ENCODE assay signal across 23 cellular contexts in genomic region chr21:32993894-32994293, GRCh38. TPM values are rescaled to one million over a fixed set of nuclear protein-coding genes. Genes with fewer than 3 reads are reported as not detected.
DNase-seq lines count a peak whose midpoint lies in the region; ATAC-seq and TF ChIP-seq lines count a peak whose summit lies in the region.
"Had no signal": no experiment of that assay in that cellular context is flagged by ENCODE, and none has a peak within 500 bp of the region (broad histone marks: within the 10 kb centered on the region; RNA-seq: fewer than 3 reads in every experiment).

No MANE protein-coding gene starts in this region.

- no peak for ATAC-seq in activated CD8-positive, alpha-beta memory T cell treated with anti-CD3 and anti-CD28 coated beads, Interleukin-2, amount 10 ng/mL, durations not matched to agents 7 days and 5 days
- ATAC-seq in stimulated activated effector memory CD8-positive, alpha-beta T cell treated with anti-CD3 and anti-CD28 coated beads, Interleukin-12 subunit alpha, Interleukin-12 subunit beta, amount 100 ng/mL, for 72 hours, result no peak
- no peak for ATAC-seq in WTC11
- ATAC-seq in HG03039 (IDR thresholded peaks at IDR 0.05; ENCODE audit: unreplicated experiment), result no peak

- TF ChIP-seq CTCF in WERI-Rb-1 (IDR thresholded peaks at IDR 0.05; ENCODE audit: low read depth, low read length) (no peak), epithelial cell of esophagus (IDR thresholded peaks at IDR 0.05; ENCODE audit: insufficient read depth, low read depth, low read length, missing control alignments) (no peak), WTC11 (IDR thresholded peaks at IDR 0.05) (no peak)

- H3K27me3 Mint-ChIP-seq in activated CD8-positive, alpha-beta memory T cell treated with anti-CD3 and anti-CD28 coated beads, Interleukin-2, amount 10 ng/mL, durations not matched to agents 7 days and 5 days, result peaks cover 55% of the 10 kb centered on the region
- no peaks in the 10 kb centered on the region; the same call in 1 of the 2 replicates for H3K27me3 Mint-ChIP-seq in WTC11 (ENCODE audit: low read depth)

- H3K36me3 Mint-ChIP-seq in activated CD8-positive, alpha-beta memory T cell treated with anti-CD3 and anti-CD28 coated beads, Interleukin-2, amount 10 ng/mL, durations not matched to agents 7 days and 5 days, result no peaks in the 10 kb centered on the region
- no peaks in the 10 kb centered on the region for H3K36me3 Mint-ChIP-seq in stimulated activated effector memory CD8-positive, alpha-beta T cell treated with anti-CD3 and anti-CD28 coated beads, Interleukin-12 subunit alpha, Interleukin-12 subunit beta, amount 100 ng/mL, for 72 hours
- peaks cover 3% of the 10 kb centered on the region; the same call in 1 of the 2 replicates for H3K36me3 Mint-ChIP-seq in WTC11

- H3K36me3 ChIP-seq in WERI-Rb-1, result no peaks in the 10 kb centered on the region
- H3K36me3 ChIP-seq: BE2C, SJCRH30 had no signal

- DNase-seq in activated CD8-positive, alpha-beta memory T cell treated with anti-CD3 and anti-CD28 coated beads, Interleukin-2, amount 10 ng/mL, durations not matched to agents 7 days and 5 days, result peak; percentile 19
- DNase-seq in activated CD8-positive, alpha-beta memory T cell treated with anti-CD3 and anti-CD28 coated beads for 24 hours, result no peak
- DNase-seq in WERI-Rb-1 (peak; percentile 19), epithelial cell of esophagus (ENCODE audit: low read depth) (peak; percentile 20), WTC11 (ENCODE audit: low spot score) (no peak)
- no peak for DNase-seq in stimulated activated effector memory CD8-positive, alpha-beta T cell treated with anti-CD3 and anti-CD28 coated beads, Interleukin-12 subunit alpha, Interleukin-12 subunit beta, amount 100 ng/mL, for 72 hours (ENCODE audit: low spot score in 2 of 2)
- no peak for DNase-seq in activated CD4-positive, alpha-beta T cell treated with anti-CD3 and anti-CD28 coated beads, Interleukin-2, amount 50 U/mL, for 1 hour
- DNase-seq: 8988T; BE2C; CD8-positive, alpha-beta memory T cell; DMS153; DND-41; NCI-H146; NCI-H1930; NCI-H226; NCI-H510A had no signal

- H3K27ac ChIP-seq in WERI-Rb-1, result peak overlapping the region; percentile 4; the same call in 1 of the 2 replicates
- H3K27ac ChIP-seq: SJCRH30 had no signal

- no peak overlapping the region for H3K27ac Mint-ChIP-seq in activated CD8-positive, alpha-beta memory T cell treated with anti-CD3 and anti-CD28 coated beads, Interleukin-2, amount 10 ng/mL, durations not matched to agents 7 days and 5 days
- peak overlapping the region; percentile 29 for H3K27ac Mint-ChIP-seq in stimulated activated effector memory CD8-positive, alpha-beta T cell treated with anti-CD3 and anti-CD28 coated beads, Interleukin-12 subunit alpha, Interleukin-12 subunit beta, amount 100 ng/mL, for 72 hours
- no peak overlapping the region for H3K27ac Mint-ChIP-seq in WTC11
- H3K27ac Mint-ChIP-seq: CD8-positive, alpha-beta memory T cell had no signal

- POLR2A ChIA-PET in WTC11 (lab: Charles Lee), result no interaction called here

- H3K27me3 ChIP-seq in WERI-Rb-1 (ENCODE audit: insufficient read depth, low read depth, severe bottlenecking), result no peaks in the 10 kb centered on the region
- H3K27me3 ChIP-seq: SJCRH30 had no signal

- CTCF ChIA-PET in activated CD8-positive, alpha-beta memory T cell treated with anti-CD3 and anti-CD28 coated beads, Interleukin-2, amount 10 ng/mL, durations not matched to agents 7 days and 5 days (lab: Charles Lee), result interaction anchor here (1.3 to 2.2 kb wide), 5 partner anchors 53 to 203 kb away, joined by 3 to 15 read pairs (median 4); no protein-coding TSS in a partner anchor
- CTCF ChIA-PET in WTC11 (lab: Charles Lee), result interaction anchor here (0.5 to 3.0 kb wide), 39 partner anchors 9 to 413 kb away, joined by 3 to 92 read pairs (median 4); partner anchors contain the start of gene OLIG2

- H3K9me3 ChIP-seq in WERI-Rb-1 (ENCODE audit: severe bottlenecking), result no peaks in the 10 kb centered on the region
- H3K9me3 ChIP-seq: BE2C had no signal

- no peaks in the 10 kb centered on the region for H3K9me3 Mint-ChIP-seq in activated CD8-positive, alpha-beta memory T cell treated with anti-CD3 and anti-CD28 coated beads, Interleukin-2, amount 10 ng/mL, durations not matched to agents 7 days and 5 days (ENCODE audit: low read depth)
- no peaks in the 10 kb centered on the region for H3K9me3 Mint-ChIP-seq in stimulated activated effector memory CD8-positive, alpha-beta T cell treated with anti-CD3 and anti-CD28 coated beads, Interleukin-12 subunit alpha, Interleukin-12 subunit beta, amount 100 ng/mL, for 72 hours
- peaks cover 7% of the 10 kb centered on the region for H3K9me3 Mint-ChIP-seq in WTC11

- no peak overlapping the region for H3K4me3 ChIP-seq in WERI-Rb-1 (ENCODE audit: low read depth, low read length)
- no peak overlapping the region for H3K4me3 ChIP-seq in epithelial cell of esophagus (ENCODE audit: low read length)
- H3K4me3 ChIP-seq: K562, SJCRH30 had no signal

- no peaks in the 10 kb centered on the region for H3K4me1 Mint-ChIP-seq in activated CD8-positive, alpha-beta memory T cell treated with anti-CD3 and anti-CD28 coated beads, Interleukin-2, amount 10 ng/mL, durations not matched to agents 7 days and 5 days
- H3K4me1 Mint-ChIP-seq in stimulated activated effector memory CD8-positive, alpha-beta T cell treated with anti-CD3 and anti-CD28 coated beads, Interleukin-12 subunit alpha, Interleukin-12 subunit beta, amount 100 ng/mL, for 72 hours, result no peaks in the 10 kb centered on the region
- H3K4me1 Mint-ChIP-seq in WTC11, result peaks cover 8% of the 10 kb centered on the region
- H3K4me1 Mint-ChIP-seq: CD8-positive, alpha-beta memory T cell had no signal

- no peak overlapping the region for H3K4me3 Mint-ChIP-seq in activated CD8-positive, alpha-beta memory T cell treated with anti-CD3 and anti-CD28 coated beads, Interleukin-2, amount 10 ng/mL, durations not matched to agents 7 days and 5 days
- H3K4me3 Mint-ChIP-seq in stimulated activated effector memory CD8-positive, alpha-beta T cell treated with anti-CD3 and anti-CD28 coated beads, Interleukin-12 subunit alpha, Interleukin-12 subunit beta, amount 100 ng/mL, for 72 hours, result no peak overlapping the region
- no peak overlapping the region for H3K4me3 Mint-ChIP-seq in WTC11
- H3K4me3 Mint-ChIP-seq: CD8-positive, alpha-beta memory T cell had no signal

TF ChIP-seq in WTC11, 78 proteins besides CTCF, POLR2A, EP300 and RAD21 (continues in another document):
- no peak for TF ChIP-seq CREB1 (CRISPR knock-in tag; IDR thresholded peaks at IDR 0.05)
- no peak for TF ChIP-seq NR3C1 (CRISPR knock-in tag; conservative IDR thresholded peaks at IDR 0.05; ENCODE audit: low read depth)
- TF ChIP-seq AFF4 (CRISPR knock-in tag; IDR thresholded peaks at IDR 0.05; ENCODE audit: borderline replicate concordance), result no peak
- no peak for TF ChIP-seq NR2C2 (CRISPR knock-in tag; IDR thresholded peaks at IDR 0.05)
- no peak for TF ChIP-seq ETV6 (CRISPR knock-in tag; IDR thresholded peaks at IDR 0.05)
- no peak for TF ChIP-seq NFATC4 (CRISPR knock-in tag; IDR thresholded peaks at IDR 0.05)
- no peak for TF ChIP-seq ZBTB21 (CRISPR knock-in tag; IDR thresholded peaks at IDR 0.05; ENCODE audit: borderline replicate concordance)
- no peak for TF ChIP-seq ZNF425 (CRISPR knock-in tag; conservative IDR thresholded peaks at IDR 0.05)

RNA-seq across cellular contexts. Expression of gene OLIG2, which starts 31.8 kb away (rescaled TPM):
- not detected for total RNA-seq in activated CD8-positive, alpha-beta memory T cell treated with anti-CD3 and anti-CD28 coated beads, Interleukin-2, amount 10 ng/mL, durations not matched to agents 7 days and 5 days
- 0.60 to 0.79 TPM (median 0.71 TPM) in 3 replicates for total RNA-seq in WTC11 (2021)
- total RNA-seq: CD8-positive, alpha-beta memory T cell; HepG2; HT1080; K562; M059J; OCI-LY7 had no signal

Comparison
In these comparisons a context has a peak if more than half of its experiments do, and no peak if none do; other contexts are left out.
1. DNase-seq: peak in activated CD8-positive, alpha-beta memory T cell treated with anti-CD3 and anti-CD28 coated beads, Interleukin-2, amount 10 ng/mL, durations not matched to agents 7 days and 5 days (single experiment), WERI-Rb-1 (single experiment) and epithelial cell of esophagus (single experiment); none in activated CD8-positive, alpha-beta memory T cell treated with anti-CD3 and anti-CD28 coated beads for 24 hours (single experiment), stimulated activated effector memory CD8-positive, alpha-beta T cell treated with anti-CD3 and anti-CD28 coated beads, Interleukin-12 subunit alpha, Interleukin-12 subunit beta, amount 100 ng/mL, for 72 hours (0 of 2), activated CD4-positive, alpha-beta T cell treated with anti-CD3 and anti-CD28 coated beads, Interleukin-2, amount 50 U/mL, for 1 hour (single experiment) and WTC11 (single experiment).